ENCODE assay signal across 2 cellular contexts in genomic region chr2:147631294-147631693, GRCh38.
TF ChIP-seq lines count a peak whose summit lies in the region.

No MANE protein-coding gene starts in this region.

TF ChIP-seq in GM12878, 131 proteins besides CTCF, POLR2A, EP300 and RAD21:
- TF ChIP-seq IKZF2 (IDR thresholded peaks at IDR 0.05) (peak; percentile 12 to 31; a peak in 2 of 4 replicates), RUNX3 (IDR thresholded peaks at IDR 0.05; ENCODE audit: low read length) (peak; percentile 25; the same call in 1 of the 2 replicates), SPI1 (IDR thresholded peaks at IDR 0.05; ENCODE audit: borderline replicate concordance, insufficient read depth, low read depth, low read length) (peak; percentile 55; the same call in 1 of the 2 replicates), IKZF1 (conservative IDR thresholded peaks at IDR 0.05) (no peak), ASH2L (IDR thresholded peaks at IDR 0.05; ENCODE audit: borderline replicate concordance, low read depth) (no peak)

TF ChIP-seq in HepG2, 621 proteins besides CTCF, POLR2A, EP300 and RAD21:
- TF ChIP-seq TOPORS (CRISPR knock-in tag; IDR thresholded peaks at IDR 0.05), result no peak
- no peak for TF ChIP-seq GATAD2A (CRISPR knock-in tag; IDR thresholded peaks at IDR 0.05)
- TF ChIP-seq CEBPG (CRISPR knock-in tag; IDR thresholded peaks at IDR 0.05), result no peak
- no peak for TF ChIP-seq ATF2 (CRISPR knock-in tag; IDR thresholded peaks at IDR 0.05)
- TF ChIP-seq TAF1 (CRISPR knock-in tag; IDR thresholded peaks at IDR 0.05), result no peak
- TF ChIP-seq, protein P1, sequence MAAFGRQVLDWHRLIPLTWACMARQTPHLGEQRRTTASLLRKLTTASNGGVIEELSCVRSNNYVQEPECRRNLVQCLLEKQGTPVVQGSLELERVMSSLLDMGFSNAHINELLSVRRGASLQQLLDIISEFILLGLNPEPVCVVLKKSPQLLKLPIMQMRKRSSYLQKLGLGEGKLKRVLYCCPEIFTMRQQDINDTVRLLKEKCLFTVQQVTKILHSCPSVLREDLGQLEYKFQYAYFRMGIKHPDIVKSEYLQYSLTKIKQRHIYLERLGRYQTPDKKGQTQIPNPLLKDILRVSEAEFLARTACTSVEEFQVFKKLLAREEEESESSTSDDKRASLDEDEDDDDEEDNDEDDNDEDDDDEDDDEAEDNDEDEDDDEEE (CRISPR knock-in tag; IDR thresholded peaks at IDR 0.05), result no peak
- TF ChIP-seq ZBED4 (CRISPR knock-in tag; IDR thresholded peaks at IDR 0.05; ENCODE audit: borderline replicate concordance), result no peak
- no peak for TF ChIP-seq ZNF569 (CRISPR knock-in tag; IDR thresholded peaks at IDR 0.05; ENCODE audit: borderline replicate concordance)
- no peak for TF ChIP-seq RXRA (CRISPR knock-in tag; IDR thresholded peaks at IDR 0.05)
- TF ChIP-seq SIN3A (IDR thresholded peaks at IDR 0.05; ENCODE audit: borderline replicate concordance, low read depth, low read length), result no peak
- TF ChIP-seq GABPA (IDR thresholded peaks at IDR 0.05; ENCODE audit: low read depth, low read length), result no peak
- no peak for TF ChIP-seq GABPA (CRISPR knock-in tag; IDR thresholded peaks at IDR 0.05; ENCODE audit: low read depth)
- TF ChIP-seq ZNF747 (CRISPR knock-in tag; IDR thresholded peaks at IDR 0.05; ENCODE audit: borderline replicate concordance), result no peak
- TF ChIP-seq ATF7 (IDR thresholded peaks at IDR 0.05), result no peak
- TF ChIP-seq ATF7 (CRISPR knock-in tag; IDR thresholded peaks at IDR 0.05), result no peak
- no peak for TF ChIP-seq ZSCAN30 (CRISPR knock-in tag; IDR thresholded peaks at IDR 0.05)
